In the genomic region with DNA sequence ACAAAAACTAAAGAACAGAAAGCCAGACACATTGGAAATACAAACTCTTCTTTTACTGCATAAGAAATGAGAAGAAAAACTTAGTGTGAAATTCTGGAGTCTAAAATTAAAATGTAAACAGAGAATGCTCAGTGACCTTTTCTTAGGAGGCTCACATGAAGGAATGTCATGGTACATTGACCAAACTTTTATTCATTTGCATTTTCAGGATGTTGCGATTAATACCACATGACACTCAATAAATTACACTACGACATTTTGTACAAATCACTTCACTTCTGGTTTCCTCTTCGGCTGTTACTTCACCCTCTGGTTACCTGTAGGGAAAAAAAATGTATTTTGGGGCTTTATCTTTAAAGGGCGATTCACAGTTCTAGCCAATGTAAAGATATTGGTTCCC, we compare ENCODE assay signal across 33 cellular contexts. TPM values are rescaled to one million over a fixed set of nuclear protein-coding genes. Genes with fewer than 3 reads are reported as not detected.
"Had no signal": no experiment of that assay in that cellular context is flagged by ENCODE, and none has a peak within 500 bp of the region (broad histone marks: within the 10 kb centered on the region; RNA-seq: fewer than 3 reads in every experiment).

No MANE protein-coding gene starts in this region.

- H3K27me3 ChIP-seq: adrenal gland, body of pancreas, dorsolateral prefrontal cortex, gastroesophageal sphincter, right lobe of liver had no signal

- ATAC-seq: body of pancreas; gastroesophageal sphincter; left colon; lower lobe of right lung; natural killer cell treated with Interleukin-12 subunit alpha and Interleukin-12 subunit beta and Interleukin-15 and Interleukin-18, amount 100 ng/mL, for 72 hours; right lobe of liver had no signal

- H3K27ac ChIP-seq: adrenal gland, body of pancreas, lower lobe of right lung, right lobe of liver, WERI-Rb-1 had no signal

- H3K27ac Mint-ChIP-seq: activated CD4-positive, alpha-beta memory T cell treated with anti-CD3 and anti-CD28 coated beads for 36 hours; activated CD4-positive, alpha-beta T cell treated with anti-CD3 and anti-CD28 coated beads, Interleukin-2, amount 10 ng/mL, durations not matched to agents 24 days and 14 days; activated naive CD4-positive, alpha-beta T cell treated with anti-CD3 and anti-CD28 coated beads for 36 hours; activated naive CD8-positive, alpha-beta T cell treated with anti-CD3 and anti-CD28 coated beads for 36 hours; activated T-helper 1 cell treated with anti-CD3 and anti-CD28 coated beads, Interleukin-12 subunit alpha, Interleukin-12 subunit beta, Interleukin-2, Interleukin-4 antibody, amounts not matched to agents 30 ng/mL and 10 ng/mL and 1 ng/mL, durations not matched to agents 14 hours and 24 hours and 36 hours; natural killer cell treated with Interleukin-12 subunit alpha and Interleukin-12 subunit beta and Interleukin-15 and Interleukin-18, amount 100 ng/mL, for 72 hours; stimulated activated naive CD8-positive, alpha-beta T cell treated with anti-CD3 and anti-CD28 coated beads, Interleukin-15, Interleukin-2, amounts not matched to agents 100 ng/mL and 50 ng/mL, for 24 hours; T-helper 1 cell treated with Interleukin-12 subunit alpha and Interleukin-12 subunit beta and Interleukin-4 antibody, amounts not matched to agents 30 μg/mL and 1 μg/mL, for 36 hours had no signal

- H3K4me3 Mint-ChIP-seq: activated CD4-positive, alpha-beta memory T cell treated with anti-CD3 and anti-CD28 coated beads for 36 hours; activated CD4-positive, alpha-beta T cell treated with anti-CD3 and anti-CD28 coated beads, Interleukin-2, amount 10 ng/mL, durations not matched to agents 24 days and 14 days; activated naive CD4-positive, alpha-beta T cell treated with anti-CD3 and anti-CD28 coated beads for 36 hours; activated naive CD8-positive, alpha-beta T cell treated with anti-CD3 and anti-CD28 coated beads for 36 hours; activated T-helper 1 cell treated with anti-CD3 and anti-CD28 coated beads, Interleukin-12 subunit alpha, Interleukin-12 subunit beta, Interleukin-2, Interleukin-4 antibody, amounts not matched to agents 30 ng/mL and 10 ng/mL and 1 ng/mL, durations not matched to agents 14 hours and 24 hours and 36 hours; natural killer cell treated with Interleukin-12 subunit alpha and Interleukin-12 subunit beta and Interleukin-15 and Interleukin-18, amount 100 ng/mL, for 72 hours; stimulated activated naive CD8-positive, alpha-beta T cell treated with anti-CD3 and anti-CD28 coated beads, Interleukin-15, Interleukin-2, amounts not matched to agents 100 ng/mL and 50 ng/mL, for 24 hours; T-helper 1 cell treated with Interleukin-12 subunit alpha and Interleukin-12 subunit beta and Interleukin-4 antibody, amounts not matched to agents 30 μg/mL and 1 μg/mL, for 36 hours had no signal

- H3K36me3 ChIP-seq: thoracic aorta had no signal

- H3K4me1 Mint-ChIP-seq: activated CD4-positive, alpha-beta T cell treated with anti-CD3 and anti-CD28 coated beads, Interleukin-2, amount 10 ng/mL, durations not matched to agents 24 days and 14 days had no signal

- H3K4me3 ChIP-seq: adrenal gland, body of pancreas, dorsolateral prefrontal cortex, gastroesophageal sphincter, lower lobe of right lung, right lobe of liver, thoracic aorta had no signal

- H3K27me3 Mint-ChIP-seq: activated CD4-positive, alpha-beta memory T cell treated with anti-CD3 and anti-CD28 coated beads for 36 hours; activated CD4-positive, alpha-beta T cell treated with anti-CD3 and anti-CD28 coated beads, Interleukin-2, amount 10 ng/mL, durations not matched to agents 24 days and 14 days; activated naive CD8-positive, alpha-beta T cell treated with anti-CD3 and anti-CD28 coated beads for 36 hours; natural killer cell treated with Interleukin-12 subunit alpha and Interleukin-12 subunit beta and Interleukin-15 and Interleukin-18, amount 100 ng/mL, for 72 hours; stimulated activated naive CD8-positive, alpha-beta T cell treated with anti-CD3 and anti-CD28 coated beads, Interleukin-15, Interleukin-2, amounts not matched to agents 100 ng/mL and 50 ng/mL, for 24 hours had no signal

- H3K9me3 ChIP-seq: adrenal gland, body of pancreas, gastroesophageal sphincter, lower lobe of right lung, right lobe of liver, thoracic aorta had no signal

- H3K9me3 Mint-ChIP-seq: activated CD4-positive, alpha-beta memory T cell treated with anti-CD3 and anti-CD28 coated beads for 36 hours; activated CD4-positive, alpha-beta T cell treated with anti-CD3 and anti-CD28 coated beads, Interleukin-2, amount 10 ng/mL, durations not matched to agents 24 days and 14 days; activated naive CD4-positive, alpha-beta T cell treated with anti-CD3 and anti-CD28 coated beads for 36 hours; activated naive CD8-positive, alpha-beta T cell treated with anti-CD3 and anti-CD28 coated beads for 36 hours; activated T-helper 1 cell treated with anti-CD3 and anti-CD28 coated beads, Interleukin-12 subunit alpha, Interleukin-12 subunit beta, Interleukin-2, Interleukin-4 antibody, amounts not matched to agents 30 ng/mL and 10 ng/mL and 1 ng/mL, durations not matched to agents 14 hours and 24 hours and 36 hours; natural killer cell treated with Interleukin-12 subunit alpha and Interleukin-12 subunit beta and Interleukin-15 and Interleukin-18, amount 100 ng/mL, for 72 hours; stimulated activated naive CD8-positive, alpha-beta T cell treated with anti-CD3 and anti-CD28 coated beads, Interleukin-15, Interleukin-2, amounts not matched to agents 100 ng/mL and 50 ng/mL, for 24 hours; T-helper 1 cell treated with Interleukin-12 subunit alpha and Interleukin-12 subunit beta and Interleukin-4 antibody, amounts not matched to agents 30 μg/mL and 1 μg/mL, for 36 hours had no signal

- DNase-seq: activated CD4-positive, alpha-beta memory T cell treated with anti-CD3 and anti-CD28 coated beads for 36 hours; activated CD4-positive, alpha-beta T cell treated with anti-CD3 and anti-CD28 coated beads, Interleukin-2, amount 10 ng/mL, durations not matched to agents 24 days and 14 days; activated CD4-positive, CD25-positive, alpha-beta regulatory T cell treated with anti-CD3 and anti-CD28 coated beads, Interleukin-2, amount 50 U/mL, for 72 hours; activated CD8-positive, alpha-beta memory T cell treated with anti-CD3 and anti-CD28 coated beads, Interleukin-2, amount 50 U/mL, for 4 hours; activated effector memory CD4-positive, alpha-beta T cell treated with anti-CD3 and anti-CD28 coated beads, Interleukin-2, amount 50 U/mL, for 16 hours; activated naive CD4-positive, alpha-beta T cell treated with anti-CD3 and anti-CD28 coated beads for 36 hours; activated naive CD8-positive, alpha-beta T cell treated with anti-CD3 and anti-CD28 coated beads for 36 hours; activated T-cell treated with anti-CD3 and anti-CD28 coated beads, Interleukin-2, amount 50 U/mL, for 1 hour; adrenal gland; aorta; body of pancreas; dorsolateral prefrontal cortex; effector memory CD4-positive, alpha-beta T cell; head of caudate nucleus; islet precursor cell; left colon; lower lobe of right lung; mesendoderm; right lobe of liver; stimulated activated CD4-positive, alpha-beta T cell treated with anti-CD3 and anti-CD28 coated beads, Interleukin-2, amount 100 ng/mL, for 48 hours; T-helper 9 cell; trophoblast cell; WERI-Rb-1 had no signal

RNA-seq across cellular contexts. Expression of a gene that starts 56.4 kb away (rescaled TPM):
- total RNA-seq: activated CD4-positive, alpha-beta memory T cell treated with anti-CD3 and anti-CD28 coated beads for 36 hours; activated CD4-positive, alpha-beta T cell treated with anti-CD3 and anti-CD28 coated beads, Interleukin-2, amount 10 ng/mL, durations not matched to agents 24 days and 14 days; activated CD8-positive, alpha-beta memory T cell treated with anti-CD3 and anti-CD28 coated beads for 36 hours; activated naive CD4-positive, alpha-beta T cell treated with anti-CD3 and anti-CD28 coated beads for 36 hours; activated naive CD8-positive, alpha-beta T cell treated with anti-CD3 and anti-CD28 coated beads for 36 hours; activated T-helper 1 cell treated with anti-CD3 and anti-CD28 coated beads, Interleukin-12 subunit alpha, Interleukin-12 subunit beta, Interleukin-2, Interleukin-4 antibody, amounts not matched to agents 30 ng/mL and 10 ng/mL and 1 ng/mL, durations not matched to agents 14 hours and 24 hours and 36 hours; epithelial cell of proximal tubule; mononuclear cell; natural killer cell treated with Interleukin-12 subunit alpha and Interleukin-12 subunit beta and Interleukin-15 and Interleukin-18, amount 100 ng/mL, for 72 hours; osteoblast had no signal
